ENCODE assay signal across 10 cellular contexts in genomic region chr10:126904493-126904806, GRCh38. TPM values are rescaled to one million over a fixed set of nuclear protein-coding genes. Genes with fewer than 3 reads are reported as not detected.
A peak's percentile ranks its signal among the peaks of the same experiment; 100 is the strongest.
DNase-seq lines count a peak whose midpoint lies in the region; ATAC-seq and TF ChIP-seq lines count a peak whose summit lies in the region.
"Had no signal": no experiment of that assay in that cellular context is flagged by ENCODE, and none has a peak within 500 bp of the region (broad histone marks: within the 10 kb centered on the region; RNA-seq: fewer than 3 reads in every experiment).

No MANE protein-coding gene starts in this region.

- no peak for TF ChIP-seq POLR2A in spleen (IDR thresholded peaks at IDR 0.05)

- H3K27me3 Mint-ChIP-seq in HFFc6 (ENCODE audit: insufficient read depth), result no peaks in the 10 kb centered on the region; the same call in 1 of the 2 replicates
- H3K27me3 Mint-ChIP-seq in MCF 10A (ENCODE audit: insufficient read depth, unreplicated experiment), result no peaks in the 10 kb centered on the region
- H3K27me3 Mint-ChIP-seq in T-helper 17 cell, result peaks cover 25% of the 10 kb centered on the region

- peak overlapping the region; percentile 21; the same call in 1 of the 2 replicates for H3K27ac Mint-ChIP-seq in HFFc6
- no peak overlapping the region for H3K27ac Mint-ChIP-seq in MCF 10A (ENCODE audit: low read depth, unreplicated experiment)
- H3K27ac Mint-ChIP-seq in T-helper 17 cell, result no peak overlapping the region

- no peak for DNase-seq in HFFc6
- DNase-seq in MCF 10A (ENCODE audit: unreplicated experiment), result no peak
- DNase-seq in left lobe of liver (ENCODE audit: low spot score), result no peak
- no peak for DNase-seq in spleen
- no peak for DNase-seq in SW480 (ENCODE audit: low spot score)
- DNase-seq in NCI-H146 (lab: John Stamatoyannopoulos, UW), result no peak
- DNase-seq in T-helper 17 cell, result no peak
- DNase-seq in G401 (ENCODE audit: low spot score), result no peak
- DNase-seq: activated CD8-positive, alpha-beta memory T cell treated with anti-CD3 and anti-CD28 coated beads for 24 hours had no signal

- H3K36me3 ChIP-seq in spleen, result no peaks in the 10 kb centered on the region
- H3K36me3 ChIP-seq: right atrium auricular region had no signal

- in situ Hi-C loops in G401 (cut with HindIII; ENCODE audit: low sequenced_read_pairs), result no loop called here

- peak overlapping the region; percentile 92 for H3K4me3 Mint-ChIP-seq in HFFc6
- H3K4me3 Mint-ChIP-seq in MCF 10A (ENCODE audit: unreplicated experiment), result peak overlapping the region; percentile 92
- no peak overlapping the region for H3K4me3 Mint-ChIP-seq in T-helper 17 cell

- CTCF ChIA-PET in MCF 10A (lab: Yijun Ruan, JAX), result no interaction called here

- H3K9me3 ChIP-seq in spleen (peaks cover 0 to 5% (median 4%) of the 10 kb centered on the region in 8 donors), T-helper 17 cell (ENCODE audit: control insufficient read depth, low read length, poor library complexity, severe bottlenecking) (no peaks in the 10 kb centered on the region)
- H3K9me3 ChIP-seq: right atrium auricular region had no signal

- H3K4me1 Mint-ChIP-seq in HFFc6 (ENCODE audit: low read depth), result peaks cover 56% of the 10 kb centered on the region
- H3K4me1 Mint-ChIP-seq in MCF 10A (ENCODE audit: insufficient read depth, unreplicated experiment), result peaks cover 42% of the 10 kb centered on the region
- no peaks in the 10 kb centered on the region for H3K4me1 Mint-ChIP-seq in T-helper 17 cell

- POLR2A ChIA-PET in MCF 10A (lab: Yijun Ruan, JAX), result no interaction called here

- no peak overlapping the region for H3K27ac ChIP-seq in spleen

- TSS peak; percentile 31 for BruUV-seq in MCF 10A (replicated peaks; lab: Mats Ljungman, UMichigan)

- TF ChIP-seq CTCF in HFFc6 (IDR thresholded peaks at IDR 0.05), result no peak
- TF ChIP-seq CTCF in MCF 10A (IDR thresholded peaks at IDR 0.05; ENCODE audit: unreplicated experiment), result no peak
- TF ChIP-seq CTCF in spleen (IDR thresholded peaks at IDR 0.05 in 8 of 11, conservative IDR thresholded peaks at IDR 0.05 in 3 of 11), result no peak

- peak overlapping the region in 7 of 8 donors; percentile 43 to 75 (median 61) for H3K4me3 ChIP-seq in spleen

- H3K36me3 Mint-ChIP-seq in HFFc6 (ENCODE audit: low read depth) (peaks cover 20% of the 10 kb centered on the region), MCF 10A (ENCODE audit: insufficient read depth, unreplicated experiment) (no peaks in the 10 kb centered on the region), T-helper 17 cell (ENCODE audit: low read depth) (peaks cover 4% of the 10 kb centered on the region)

- 6 to 17% (median 10%) methylated on average over 10 of the region's 10 CpGs for WGBS in spleen, 5 donors

- intact Hi-C loops in MCF 10A (cut with micrococcal nuclease) (loop anchor here (5.0 to 10.0 kb wide), 2 partner anchors 140 to 248 kb away; no protein-coding TSS in a partner anchor), spleen (cut with DNase I; ENCODE audit: low total_unique reads) (no loop called here)

- H3K9me3 Mint-ChIP-seq in HFFc6, result 0 out of 2 replicates have a peak, but pooled peaks cover 2% of the 10 kb centered on the region
- H3K9me3 Mint-ChIP-seq in MCF 10A (ENCODE audit: unreplicated experiment), result no peaks in the 10 kb centered on the region

- ATAC-seq in left lobe of liver, result peak; percentile 17
- ATAC-seq in T-helper 17 cell, result no peak

- H3K27me3 ChIP-seq in spleen (replicated peaks in 1 of 7), result peaks cover 0 to 46% (median 13%) of the 10 kb centered on the region in 7 donors
- H3K27me3 ChIP-seq: right atrium auricular region had no signal

- H3K4me1 ChIP-seq in spleen, result peaks cover 0 to 23% (median 4%) of the 10 kb centered on the region in 6 donors

RNA-seq across cellular contexts. Expression of gene DOCK1, which starts 0.8 kb away (rescaled TPM):
- 10 to 100 TPM; 50.6 to 59.9 (median 54.7) TPM for total RNA-seq in HFFc6 (2021; fragmentation: NEBNext Ultra II Directional; extraction: Animal tissue kit (Norgen Biotek cat#: 25700))
- total RNA-seq in MCF 10A (2022) (40.0 and 42.4 TPM in 2 replicates), left lobe of liver (14.7 TPM), spleen (10 to 100 TPM; 21.5 to 40.5 (median 35.7) TPM), T-helper 17 cell (under 1 TPM in 1 of 2 donors, not detected in 1; 0.76 TPM)
- 1 to 10 TPM; 2.2 to 5.2 (median 2.6) TPM for polyA plus RNA-seq in spleen
- 28.7 and 36.6 TPM in 2 replicates for total RNA-seq in G401 (2014; rRNA removed; shearing (Covaris generic))
